Comparison of ENCODE assay signal across 28 cellular contexts in the genomic region with DNA sequence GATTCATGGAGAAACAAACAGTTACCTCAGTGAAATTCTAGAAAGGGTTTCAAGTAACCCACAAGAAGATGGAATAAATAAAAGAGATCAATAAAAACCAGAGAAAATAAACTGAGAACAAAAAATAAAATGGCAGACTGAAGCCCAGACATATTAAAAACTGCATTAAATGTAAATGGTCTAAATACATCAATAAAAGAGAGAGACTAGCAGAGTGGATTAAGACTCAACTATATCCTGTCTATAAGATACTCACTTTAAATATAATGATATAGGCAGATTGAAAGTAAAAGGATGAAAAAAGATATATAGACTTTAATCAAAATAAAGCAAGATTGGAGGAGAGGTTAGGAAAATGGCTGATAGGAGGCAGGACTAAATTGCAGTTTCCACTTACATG.
"Had no signal": no experiment of that assay in that cellular context is flagged by ENCODE, and none has a peak within 500 bp of the region (broad histone marks: within the 10 kb centered on the region; RNA-seq: fewer than 3 reads in every experiment).

No MANE protein-coding gene starts in this region.

- DNase-seq: stimulated activated CD4-positive, alpha-beta T cell treated with anti-CD3 and anti-CD28 coated beads, Interleukin-2, amount 100 ng/mL, for 48 hours; stimulated activated CD4-positive, alpha-beta T cell treated with anti-CD3 and anti-CD28 coated beads, Interleukin-4, amount 100 ng/mL, for 1 hour; stimulated activated CD4-positive, alpha-beta T cell treated with anti-CD3 and anti-CD28 coated beads, Interleukin-4, amount 100 ng/mL, for 24 hours; stimulated activated CD4-positive, alpha-beta T cell treated with anti-CD3 and anti-CD28 coated beads, Interleukin-4, amount 100 ng/mL, for 4 hours; stimulated activated CD8-positive, alpha-beta memory T cell treated with anti-CD3 and anti-CD28 coated beads, Interleukin-4, amount 100 ng/mL, for 48 hours; stimulated activated naive B cell treated with anti-CD40 and anti-IgM and Interleukin-4, amounts not matched to agents 10 μg/mL and 1 μg/mL and 100 μg/mL, for 72 hours; stimulated activated naive CD4-positive, alpha-beta T cell treated with Interleukin-2 at 50 U/mL for 16 hours; stimulated activated naive CD8-positive, alpha-beta T cell treated with anti-CD3 and anti-CD28 coated beads, Interleukin-15, amount 100 ng/mL, for 72 hours; stimulated activated naive CD8-positive, alpha-beta T cell treated with anti-CD3 and anti-CD28 coated beads, Interleukin-15, Interleukin-2, amounts not matched to agents 100 U/mL and 50 U/mL, for 24 hours; stomach; substantia nigra; testis; thyroid gland; tibial artery; transverse colon; trophoblast cell; upper lobe of left lung; upper lobe of right lung; uterus had no signal

- H3K36me3 Mint-ChIP-seq: stimulated activated effector memory CD8-positive, alpha-beta T cell treated with anti-CD3 and anti-CD28 coated beads, Interleukin-12 subunit alpha, Interleukin-12 subunit beta, amount 100 ng/mL, for 72 hours; type B pancreatic cell had no signal

- H3K4me3 ChIP-seq: stomach, suprapubic skin, testis, thoracic aorta, thyroid gland, tibial artery, tibial nerve, transverse colon, upper lobe of left lung, upper lobe of right lung, uterus, vagina had no signal

- H3K9me3 ChIP-seq: testis, thyroid gland had no signal

- H3K36me3 ChIP-seq: stomach, suprapubic skin, thoracic aorta, thyroid gland, tibial artery, tibial nerve, upper lobe of left lung, upper lobe of right lung, uterus, vagina had no signal

- ATAC-seq: stimulated activated effector memory CD8-positive, alpha-beta T cell treated with anti-CD3 and anti-CD28 coated beads, Interleukin-12 subunit alpha, Interleukin-12 subunit beta, amount 100 ng/mL, for 72 hours; stimulated activated memory B cell treated with anti-CD40 and anti-IgM and Interleukin-4, amounts not matched to agents 10 μg/mL and 1 μg/mL and 100 μg/mL, for 72 hours; stimulated activated naive B cell treated with anti-CD40 and anti-IgM and Interleukin-4, amounts not matched to agents 10 μg/mL and 1 μg/mL and 100 μg/mL, for 72 hours; stimulated activated naive CD8-positive, alpha-beta T cell treated with anti-CD3 and anti-CD28 coated beads, Interleukin-15, amount 100 ng/mL, for 72 hours; stimulated activated naive CD8-positive, alpha-beta T cell treated with anti-CD3 and anti-CD28 coated beads, Interleukin-15, Interleukin-2, amounts not matched to agents 100 U/mL and 50 U/mL, for 24 hours; upper lobe of right lung had no signal

- H3K4me3 Mint-ChIP-seq: stimulated activated effector memory CD8-positive, alpha-beta T cell treated with anti-CD3 and anti-CD28 coated beads, Interleukin-12 subunit alpha, Interleukin-12 subunit beta, amount 100 ng/mL, for 72 hours; stimulated activated memory B cell treated with anti-CD40 and anti-IgM and Interleukin-4, amounts not matched to agents 10 μg/mL and 1 μg/mL and 100 μg/mL, for 72 hours; stimulated activated naive B cell treated with anti-CD40 and anti-IgM and Interleukin-4, amounts not matched to agents 10 μg/mL and 1 μg/mL and 100 μg/mL, for 72 hours; stimulated activated naive CD8-positive, alpha-beta T cell treated with anti-CD3 and anti-CD28 coated beads, Interleukin-15, amount 100 ng/mL, for 72 hours; stimulated activated naive CD8-positive, alpha-beta T cell treated with anti-CD3 and anti-CD28 coated beads, Interleukin-15, Interleukin-2, amounts not matched to agents 100 ng/mL and 50 ng/mL, for 24 hours; type B pancreatic cell had no signal

- FAIRE-seq: urothelium cell line had no signal

- H3K4me1 Mint-ChIP-seq: stimulated activated effector memory CD8-positive, alpha-beta T cell treated with anti-CD3 and anti-CD28 coated beads, Interleukin-12 subunit alpha, Interleukin-12 subunit beta, amount 100 ng/mL, for 72 hours; stimulated activated memory B cell treated with anti-CD40 and anti-IgM and Interleukin-4, amounts not matched to agents 10 μg/mL and 1 μg/mL and 100 μg/mL, for 72 hours; stimulated activated naive B cell treated with anti-CD40 and anti-IgM and Interleukin-4, amounts not matched to agents 10 μg/mL and 1 μg/mL and 100 μg/mL, for 72 hours; stimulated activated naive CD8-positive, alpha-beta T cell treated with anti-CD3 and anti-CD28 coated beads, Interleukin-15, amount 100 ng/mL, for 72 hours had no signal

- H3K27me3 ChIP-seq: testis, thyroid gland, upper lobe of left lung, uterus, vagina had no signal

- H3K27ac ChIP-seq: stomach, suprapubic skin, testis, thoracic aorta, thyroid gland, tibial artery, tibial nerve, transverse colon, upper lobe of left lung, upper lobe of right lung, uterus, vagina had no signal

- H3K4me1 ChIP-seq: stomach, suprapubic skin, testis, thyroid gland, tibial artery, tibial nerve, transverse colon, upper lobe of left lung, upper lobe of right lung, uterus, vagina had no signal

- H3K27ac Mint-ChIP-seq: stimulated activated effector memory CD8-positive, alpha-beta T cell treated with anti-CD3 and anti-CD28 coated beads, Interleukin-12 subunit alpha, Interleukin-12 subunit beta, amount 100 ng/mL, for 72 hours; stimulated activated memory B cell treated with anti-CD40 and anti-IgM and Interleukin-4, amounts not matched to agents 10 μg/mL and 1 μg/mL and 100 μg/mL, for 72 hours; stimulated activated naive B cell treated with anti-CD40 and anti-IgM and Interleukin-4, amounts not matched to agents 10 μg/mL and 1 μg/mL and 100 μg/mL, for 72 hours; stimulated activated naive CD8-positive, alpha-beta T cell treated with anti-CD3 and anti-CD28 coated beads, Interleukin-15, amount 100 ng/mL, for 72 hours; stimulated activated naive CD8-positive, alpha-beta T cell treated with anti-CD3 and anti-CD28 coated beads, Interleukin-15, Interleukin-2, amounts not matched to agents 100 ng/mL and 50 ng/mL, for 24 hours; type B pancreatic cell had no signal
